In genomic region chr1:104648269-104648691, GRCh38 we compare ENCODE assay signal across 8 cellular contexts.
DNase-seq lines count a peak whose midpoint lies in the region; ATAC-seq and TF ChIP-seq lines count a peak whose summit lies in the region.

No MANE protein-coding gene starts in this region.

- H3K4me3 ChIP-seq in liver (ENCODE audit: low read depth in 1 of 3, low read length in 3 of 3) = no peak overlapping the region

- 0% methylated on average over 1 of the region's 1 CpG for WGBS in liver

- in situ Hi-C loops in SK-MEL-5 (cut with HindIII; ENCODE audit: low pct_unique_long_range_greater_than_20kb, low sequenced_read_pairs) = no loop called here

- no peaks in the 10 kb centered on the region for H3K27me3 ChIP-seq in liver (ENCODE audit: control insufficient read depth in 4 of 4, insufficient read depth in 4 of 4, low read length in 3 of 4)

- H3K4me1 ChIP-seq in liver (ENCODE audit: control insufficient read depth in 4 of 4, insufficient read depth in 4 of 4, low read length in 3 of 4) = no peaks in the 10 kb centered on the region

- H3K9me3 ChIP-seq in liver (ENCODE audit: control insufficient read depth in 4 of 4, low read length in 3 of 4) = no peaks in the 10 kb centered on the region

- H3K27ac ChIP-seq in liver (ENCODE audit: low read depth in 1 of 2, low read length in 2 of 2) = no peak overlapping the region

- no peak overlapping the region for H3K9ac ChIP-seq in liver (ENCODE audit: low read depth in 1 of 2, low read length in 2 of 2)

- no peaks in the 10 kb centered on the region for H3K36me3 ChIP-seq in liver (ENCODE audit: control insufficient read depth in 4 of 4, insufficient read depth in 3 of 4, low read depth in 1 of 4, low read length in 3 of 4)

- peak; percentile 73 for ATAC-seq in GM21717 (IDR thresholded peaks at IDR 0.05; ENCODE audit: unreplicated experiment)
- no peak for ATAC-seq in HG03439 (IDR thresholded peaks at IDR 0.05; ENCODE audit: unreplicated experiment)

- no peak for TF ChIP-seq CTCF in liver (IDR thresholded peaks at IDR 0.05; ENCODE audit: low read depth, low read length, missing input control)

- peak; percentile 77 for DNase-seq in DMS53 (lab: John Stamatoyannopoulos, UW)
- peak; percentile 64 for DNase-seq in MV-4-11 (lab: John Stamatoyannopoulos, UW)
- peak; percentile 61 for DNase-seq in SK-MEL-5 (ENCODE audit: low read depth, low spot score)
- no peak for DNase-seq in NCI-H187 treated with DMSO at 0.1 percent for 48 hours (lab: John Stamatoyannopoulos, UW)
- DNase-seq in cortex of kidney (lab: John Stamatoyannopoulos, UW) = no peak

- peak; percentile 21 to 41 for TF ChIP-seq RAD21 in liver (IDR thresholded peaks at IDR 0.05)

TF ChIP-seq in liver, 16 proteins besides CTCF, POLR2A, EP300 and RAD21:
- no peak for TF ChIP-seq HNF4G (IDR thresholded peaks at IDR 0.05)
TF ChIP-seq in liver: peak in this region for 0.

Comparison
In these comparisons a context has a peak if more than half of its experiments do, and no peak if none do; other contexts are left out.
1. DNase-seq: peak in DMS53 (single experiment), MV-4-11 (single experiment) and SK-MEL-5 (single experiment); none in NCI-H187 treated with DMSO at 0.1 percent for 48 hours (single experiment) and cortex of kidney (single experiment).